11 cellular contexts compared by ENCODE assay signal in genomic region chr2:100581265-100581612, GRCh38. TPM values are rescaled to one million over a fixed set of nuclear protein-coding genes. Genes with fewer than 3 reads are reported as not detected.
A peak's percentile ranks its signal among the peaks of the same experiment; 100 is the strongest.
DNase-seq lines count a peak whose midpoint lies in the region; ATAC-seq, FAIRE-seq and TF ChIP-seq lines count a peak whose summit lies in the region.
"Had no signal": no experiment of that assay in that cellular context is flagged by ENCODE, and none has a peak within 500 bp of the region (broad histone marks: within the 10 kb centered on the region; RNA-seq: fewer than 3 reads in every experiment).

No MANE protein-coding gene starts in this region.

- H3K27ac ChIP-seq in ascending aorta (peak overlapping the region; percentile 3 to 37), small intestine (ENCODE audit: low read depth in 1 of 2, low read length in 1 of 2) (peak overlapping the region; percentile 81 to 98)
- H3K27ac ChIP-seq: hepatocyte had no signal

- no peak for TF ChIP-seq CTCF in ascending aorta (IDR thresholded peaks at IDR 0.05)

- H3K4me1 ChIP-seq in ascending aorta = no peaks in the 10 kb centered on the region
- H3K4me1 ChIP-seq in small intestine (ENCODE audit: control insufficient read depth in 2 of 2, insufficient read depth in 1 of 2, low read depth in 1 of 2, low read length in 1 of 2) = no peaks in the 10 kb centered on the region

- ATAC-seq in GM18909 (IDR thresholded peaks at IDR 0.05; ENCODE audit: poor library complexity, unreplicated experiment) (peak; percentile 6), HG03196 (IDR thresholded peaks at IDR 0.05; ENCODE audit: unreplicated experiment) (peak; percentile 16), esophagus mucosa (no peak), HG03342 (IDR thresholded peaks at IDR 0.05; ENCODE audit: unreplicated experiment) (no peak)

- H3K4me3 ChIP-seq in ascending aorta (no peak overlapping the region), small intestine (ENCODE audit: low read depth in 1 of 2, low read length in 2 of 2) (no peak overlapping the region)
- H3K4me3 ChIP-seq: hepatocyte had no signal

- intact Hi-C loops in ascending aorta (cut with DNase I) = no loop called here

- FAIRE-seq in small intestine (lab: Jason Lieb, UNC) = no peak

- H3K27me3 ChIP-seq in ascending aorta = no peaks in the 10 kb centered on the region
- H3K27me3 ChIP-seq in small intestine (ENCODE audit: control insufficient read depth in 2 of 2, insufficient read depth in 2 of 2, low read length in 2 of 2) = no peaks in the 10 kb centered on the region
- H3K27me3 ChIP-seq: hepatocyte had no signal

- WGBS in small intestine, 3 donors = 75 to 95% (median 83%) methylated on average over 1 of the region's 1 CpG

- DNase-seq in ascending aorta (ENCODE audit: low spot score in 2 of 2) (no peak), small intestine (no peak)
- no peak for DNase-seq in stimulated activated CD8-positive, alpha-beta memory T cell treated with anti-CD3 and anti-CD28 coated beads, Interleukin-4, amount 100 ng/mL, for 48 hours
- no peak for DNase-seq in stimulated activated CD4-positive, alpha-beta T cell treated with anti-CD3 and anti-CD28 coated beads, Interleukin-15, amount 100 ng/mL, for 24 hours
- DNase-seq: GOT3, NCI-H1105 treated with DMSO at 0.1 percent for 48 hours had no signal

- no peaks in the 10 kb centered on the region for H3K9me3 ChIP-seq in ascending aorta
- H3K9me3 ChIP-seq in small intestine (ENCODE audit: control insufficient read depth, low read depth) = no peaks in the 10 kb centered on the region

- H3K36me3 ChIP-seq in ascending aorta = peaks cover 6 to 8% of the 10 kb centered on the region in 2 donors
- H3K36me3 ChIP-seq in small intestine (ENCODE audit: control insufficient read depth in 2 of 2, insufficient read depth in 2 of 2, low read length in 2 of 2) = no peaks in the 10 kb centered on the region

RNA-seq across cellular contexts. Expression of gene PDCL3, which starts 18.4 kb away (rescaled TPM):
- 8.1 TPM for total RNA-seq in ascending aorta
- polyA plus RNA-seq in small intestine = 10 to 100 TPM; 20.0 to 30.8 (median 20.4) TPM
- 24.4 TPM for total RNA-seq in esophagus mucosa

Comparison
In these comparisons a context has a peak if more than half of its experiments do, and no peak if none do; other contexts are left out.
1. ATAC-seq: peak in GM18909 (single experiment) and HG03196 (single experiment); none in esophagus mucosa (single experiment) and HG03342 (single experiment).